ENCODE assay signal across 8 cellular contexts in the genomic region with DNA sequence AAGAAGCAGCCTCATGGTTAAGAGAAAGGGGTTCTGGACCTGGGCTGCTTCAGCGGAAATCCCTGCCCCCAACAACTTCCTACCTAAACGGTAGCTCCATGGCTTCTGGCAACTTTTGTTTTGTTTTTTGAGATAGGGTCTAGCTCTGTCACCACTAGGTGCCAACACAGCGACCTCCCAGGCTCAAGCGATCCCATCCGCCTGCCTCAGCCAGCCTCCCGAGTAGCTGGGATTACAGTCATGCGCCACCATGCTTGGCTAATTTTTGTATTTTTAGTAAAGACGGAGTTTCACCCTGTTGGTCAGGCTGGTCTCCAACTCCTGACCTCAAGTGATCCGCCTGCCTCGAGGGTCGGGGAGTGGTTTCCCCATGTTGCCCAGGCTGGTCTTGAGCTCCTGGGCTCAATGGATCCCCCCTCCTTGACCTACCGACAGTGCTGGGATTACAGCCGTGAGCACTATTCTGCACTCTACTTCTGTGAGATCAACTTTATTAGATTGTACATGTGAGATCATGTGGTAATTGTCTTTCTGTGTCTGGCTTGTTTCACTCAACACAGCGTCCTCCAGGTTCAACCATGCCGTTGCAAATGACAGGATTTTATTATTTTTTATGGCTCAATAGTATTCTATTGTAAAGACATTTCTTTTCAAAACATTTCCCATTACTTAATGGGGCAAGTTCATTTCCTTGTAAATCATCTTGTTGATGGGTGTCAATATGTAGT. TPM values are rescaled to one million over a fixed set of nuclear protein-coding genes. Genes with fewer than 3 reads are reported as not detected.
DNase-seq lines count a peak whose midpoint lies in the region; ATAC-seq, FAIRE-seq and TF ChIP-seq lines count a peak whose summit lies in the region.

No MANE protein-coding gene starts in this region.

- FAIRE-seq in pancreas (lab: Jason Lieb, UNC) = no peak

- peak overlapping the region; percentile 87 for H3K9ac ChIP-seq in SU-DHL-6 (ENCODE audit: low read length)

- H4K20me1 ChIP-seq in SU-DHL-6 (ENCODE audit: low read depth, low read length) = peaks cover 10% of the 10 kb centered on the region; the same call in 1 of the 2 replicates

- peak overlapping the region; percentile 89 for H3K4me3 ChIP-seq in SU-DHL-6 (ENCODE audit: insufficient read depth, low read length, poor library complexity, severe bottlenecking)
- H3K4me3 ChIP-seq in epithelial cell of proximal tubule (ENCODE audit: low read depth, low read length) = peak overlapping the region; percentile 80
- peak overlapping the region; percentile 82 to 94 (median 88) for H3K4me3 ChIP-seq in pancreas

- peaks cover 36% of the 10 kb centered on the region for H3K79me2 ChIP-seq in SU-DHL-6 (ENCODE audit: insufficient read depth, low read length)

- H3K27me3 ChIP-seq in SU-DHL-6 (ENCODE audit: low read length) = no peaks in the 10 kb centered on the region
- H3K27me3 ChIP-seq in pancreas = no peaks in the 10 kb centered on the region

- H2AFZ ChIP-seq in SU-DHL-6 (ENCODE audit: low read depth, low read length, severe bottlenecking) = peak overlapping the region; percentile 95

- H3K4me1 ChIP-seq in pancreas = peaks cover 5 to 8% (median 6%) of the 10 kb centered on the region in 3 donors

- H3F3A ChIP-seq in SU-DHL-6 (ENCODE audit: insufficient read depth) = peaks cover 10% of the 10 kb centered on the region; the same call in 1 of the 2 replicates

- ATAC-seq in pancreas (peak in 2 of 4 donors; percentile 5 to 20), HG03378 (IDR thresholded peaks at IDR 0.05; ENCODE audit: unreplicated experiment) (no peak), HG03045 (IDR thresholded peaks at IDR 0.05; ENCODE audit: unreplicated experiment) (no peak)

- WGBS in pancreas, 2 donors = 39 to 46% methylated on average over 15 of the region's 15 CpGs

- peak overlapping the region; percentile 100 for H3K4me2 ChIP-seq in SU-DHL-6 (ENCODE audit: low read depth, low read length, poor library complexity, severe bottlenecking)

- TF ChIP-seq CTCF in SU-DHL-6 (IDR thresholded peaks at IDR 0.05; ENCODE audit: insufficient read depth, low read length, poor library complexity, severe bottlenecking) = no peak
- no peak for TF ChIP-seq CTCF in epithelial cell of proximal tubule (conservative IDR thresholded peaks at IDR 0.05; ENCODE audit: low read depth, low read length)
- no peak for TF ChIP-seq CTCF in pancreas (IDR thresholded peaks at IDR 0.05)

- H3K9me3 ChIP-seq in SU-DHL-6 (ENCODE audit: insufficient read depth, low read length) (no peaks in the 10 kb centered on the region), pancreas (no peaks in the 10 kb centered on the region)

- H3K36me3 ChIP-seq in SU-DHL-6 (ENCODE audit: low read length) = no peaks in the 10 kb centered on the region
- H3K36me3 ChIP-seq in pancreas = no peaks in the 10 kb centered on the region

- no peaks in the 10 kb centered on the region for H3K9me2 ChIP-seq in SU-DHL-6 (replicated peaks; ENCODE audit: insufficient read depth, low read length)

- H3K27ac ChIP-seq in SU-DHL-6 (ENCODE audit: low read depth, low read length) (no peak overlapping the region), pancreas (no peak overlapping the region)

- intact Hi-C loops in pancreas (cut with DNase I) = no loop called here

- DNase-seq in stimulated activated naive CD4-positive, alpha-beta T cell (lab: John Stamatoyannopoulos, UW) = peak in 4 of 6 experiments; percentile 1 to 9 (median 2)
- DNase-seq in stimulated activated naive CD4-positive, alpha-beta T cell treated with Interleukin-2 at 50 U/mL for 16 hours (lab: John Stamatoyannopoulos, UW) = no peak
- DNase-seq in epithelial cell of proximal tubule (ENCODE audit: low read depth) = no peak
- peak in 1 of 6 donors; percentile 11 for DNase-seq in pancreas
- DNase-seq in SW480 (ENCODE audit: low spot score) = no peak

RNA-seq across cellular contexts. Expression of a gene that starts 1.3 kb away (rescaled TPM):
- 14.1 and 15.3 TPM in 2 replicates for total RNA-seq in epithelial cell of proximal tubule
- 1 to 10 TPM; 1.9 to 4.1 (median 2.6) TPM for total RNA-seq in pancreas
- polyA plus RNA-seq in pancreas = 1 to 10 TPM; 1.3 to 2.9 TPM

RNA-seq across cellular contexts. Expression of a gene that starts 56.9 kb away (rescaled TPM):
- total RNA-seq in epithelial cell of proximal tubule (under 0.01 TPM in 1 of 2 replicates, not detected in the other), pancreas (under 1 TPM in 1 of 6 donors, not detected in 5; 0.06 TPM)
- under 1 TPM; 0.02 to 0.04 TPM for polyA plus RNA-seq in pancreas

Comparison
In these comparisons a context has a peak if more than half of its experiments do, and no peak if none do; other contexts are left out.
1. DNase-seq: peak in stimulated activated naive CD4-positive, alpha-beta T cell (4 of 6); none in stimulated activated naive CD4-positive, alpha-beta T cell treated with Interleukin-2 at 50 U/mL for 16 hours (single experiment), epithelial cell of proximal tubule (single experiment) and SW480 (single experiment).
2. Peak in every context shown above with its lines, with median percentiles within 50 percentile points of each other: H3K4me3 ChIP-seq.